In the genomic region with DNA sequence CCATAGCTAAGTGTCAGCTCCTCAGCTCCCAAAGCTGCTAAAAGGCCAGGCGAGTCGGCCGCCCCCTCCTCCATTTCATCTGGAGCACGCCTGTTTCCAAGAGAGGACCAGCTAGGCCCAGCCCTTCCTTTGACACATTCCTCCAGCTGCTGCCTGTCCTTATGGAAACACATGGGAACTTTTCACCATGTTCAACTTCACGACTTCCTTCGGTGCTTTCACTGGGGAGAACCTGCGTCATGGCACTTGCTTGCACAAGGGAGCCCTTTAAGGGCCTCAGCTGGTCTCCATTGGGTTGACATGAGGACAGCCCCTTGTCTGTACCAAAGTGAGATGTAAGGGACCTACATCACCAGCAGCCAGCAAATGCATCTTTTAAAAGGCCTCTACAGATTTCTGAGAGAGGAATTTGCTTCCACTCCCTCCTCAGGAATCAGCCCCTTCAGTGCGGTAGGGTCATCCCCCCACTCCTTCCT, we compare ENCODE assay signal across 1 cellular context.
TF ChIP-seq lines count a peak whose summit lies in the region.

No MANE protein-coding gene starts in this region.

TF ChIP-seq in HepG2, 621 proteins besides CTCF, POLR2A, EP300 and RAD21 (continued from another document):
- TF ChIP-seq, protein P1, sequence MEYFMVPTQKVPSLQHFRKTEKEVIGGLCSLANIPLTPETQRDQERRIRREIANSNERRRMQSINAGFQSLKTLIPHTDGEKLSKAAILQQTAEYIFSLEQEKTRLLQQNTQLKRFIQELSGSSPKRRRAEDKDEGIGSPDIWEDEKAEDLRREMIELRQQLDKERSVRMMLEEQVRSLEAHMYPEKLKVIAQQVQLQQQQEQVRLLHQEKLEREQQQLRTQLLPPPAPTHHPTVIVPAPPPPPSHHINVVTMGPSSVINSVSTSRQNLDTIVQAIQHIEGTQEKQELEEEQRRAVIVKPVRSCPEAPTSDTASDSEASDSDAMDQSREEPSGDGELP (IDR thresholded peaks at IDR 0.05; ENCODE audit: borderline replicate concordance, low read depth), result peak; percentile 61; the same call in 1 of the 2 replicates
- TF ChIP-seq, protein P2, sequence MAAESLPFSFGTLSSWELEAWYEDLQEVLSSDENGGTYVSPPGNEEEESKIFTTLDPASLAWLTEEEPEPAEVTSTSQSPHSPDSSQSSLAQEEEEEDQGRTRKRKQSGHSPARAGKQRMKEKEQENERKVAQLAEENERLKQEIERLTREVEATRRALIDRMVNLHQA (CRISPR knock-in tag; IDR thresholded peaks at IDR 0.05), result no peak
- TF ChIP-seq ZNF317 (CRISPR knock-in tag; IDR thresholded peaks at IDR 0.05), result no peak
- TF ChIP-seq, protein P3, sequence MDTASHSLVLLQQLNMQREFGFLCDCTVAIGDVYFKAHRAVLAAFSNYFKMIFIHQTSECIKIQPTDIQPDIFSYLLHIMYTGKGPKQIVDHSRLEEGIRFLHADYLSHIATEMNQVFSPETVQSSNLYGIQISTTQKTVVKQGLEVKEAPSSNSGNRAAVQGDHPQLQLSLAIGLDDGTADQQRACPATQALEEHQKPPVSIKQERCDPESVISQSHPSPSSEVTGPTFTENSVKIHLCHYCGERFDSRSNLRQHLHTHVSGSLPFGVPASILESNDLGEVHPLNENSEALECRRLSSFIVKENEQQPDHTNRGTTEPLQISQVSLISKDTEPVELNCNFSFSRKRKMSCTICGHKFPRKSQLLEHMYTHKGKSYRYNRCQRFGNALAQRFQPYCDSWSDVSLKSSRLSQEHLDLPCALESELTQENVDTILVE (CRISPR knock-in tag; IDR thresholded peaks at IDR 0.05), result no peak
- no peak for TF ChIP-seq STAT5B (CRISPR knock-in tag; IDR thresholded peaks at IDR 0.05)
- TF ChIP-seq, protein P4, sequence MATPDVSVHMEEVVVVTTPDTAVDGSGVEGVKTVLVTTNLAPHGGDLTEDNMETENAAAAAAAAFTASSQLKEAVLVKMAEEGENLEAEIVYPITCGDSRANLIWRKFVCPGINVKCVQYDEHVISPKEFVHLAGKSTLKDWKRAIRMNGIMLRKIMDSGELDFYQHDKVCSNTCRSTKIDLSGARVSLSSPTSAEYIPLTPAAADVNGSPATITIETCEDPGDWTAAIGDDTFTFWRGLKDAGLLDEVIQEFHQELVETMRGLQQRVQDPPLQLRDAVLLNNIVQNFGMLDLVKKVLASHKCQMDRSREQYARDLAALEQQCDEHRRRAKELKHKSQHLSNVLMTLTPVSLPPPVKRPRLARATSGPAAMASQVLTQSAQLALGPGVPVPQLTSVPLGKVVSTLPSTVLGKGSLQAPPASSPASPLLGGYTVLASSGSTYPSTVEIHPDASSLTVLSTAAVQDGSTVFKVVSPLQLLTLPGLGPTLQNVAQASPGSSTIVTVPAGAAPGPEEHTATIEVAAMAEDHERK (CRISPR knock-in tag; IDR thresholded peaks at IDR 0.05; ENCODE audit: low read depth), result no peak
- TF ChIP-seq, protein P5, sequence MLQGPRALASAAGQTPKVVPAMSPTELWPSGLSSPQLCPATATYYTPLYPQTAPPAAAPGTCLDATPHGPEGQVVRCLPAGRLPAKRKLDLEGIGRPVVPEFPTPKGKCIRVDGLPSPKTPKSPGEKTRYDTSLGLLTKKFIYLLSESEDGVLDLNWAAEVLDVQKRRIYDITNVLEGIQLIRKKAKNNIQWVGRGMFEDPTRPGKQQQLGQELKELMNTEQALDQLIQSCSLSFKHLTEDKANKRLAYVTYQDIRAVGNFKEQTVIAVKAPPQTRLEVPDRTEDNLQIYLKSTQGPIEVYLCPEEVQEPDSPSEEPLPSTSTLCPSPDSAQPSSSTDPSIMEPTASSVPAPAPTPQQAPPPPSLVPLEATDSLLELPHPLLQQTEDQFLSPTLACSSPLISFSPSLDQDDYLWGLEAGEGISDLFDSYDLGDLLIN (CRISPR knock-in tag; IDR thresholded peaks at IDR 0.05; ENCODE audit: borderline replicate concordance), result no peak
- 0 out of 2 replicates have a peak, but pooled peaks have one; percentile 0 for TF ChIP-seq ZNF343 (CRISPR knock-in tag; IDR thresholded peaks at IDR 0.05)
- no peak for TF ChIP-seq ZNF839 (CRISPR knock-in tag; IDR thresholded peaks at IDR 0.05; ENCODE audit: borderline replicate concordance)
- TF ChIP-seq, protein P6, sequence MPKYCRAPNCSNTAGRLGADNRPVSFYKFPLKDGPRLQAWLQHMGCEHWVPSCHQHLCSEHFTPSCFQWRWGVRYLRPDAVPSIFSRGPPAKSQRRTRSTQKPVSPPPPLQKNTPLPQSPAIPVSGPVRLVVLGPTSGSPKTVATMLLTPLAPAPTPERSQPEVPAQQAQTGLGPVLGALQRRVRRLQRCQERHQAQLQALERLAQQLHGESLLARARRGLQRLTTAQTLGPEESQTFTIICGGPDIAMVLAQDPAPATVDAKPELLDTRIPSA (CRISPR knock-in tag; IDR thresholded peaks at IDR 0.05; ENCODE audit: borderline replicate concordance), result no peak
- TF ChIP-seq, protein P7, sequence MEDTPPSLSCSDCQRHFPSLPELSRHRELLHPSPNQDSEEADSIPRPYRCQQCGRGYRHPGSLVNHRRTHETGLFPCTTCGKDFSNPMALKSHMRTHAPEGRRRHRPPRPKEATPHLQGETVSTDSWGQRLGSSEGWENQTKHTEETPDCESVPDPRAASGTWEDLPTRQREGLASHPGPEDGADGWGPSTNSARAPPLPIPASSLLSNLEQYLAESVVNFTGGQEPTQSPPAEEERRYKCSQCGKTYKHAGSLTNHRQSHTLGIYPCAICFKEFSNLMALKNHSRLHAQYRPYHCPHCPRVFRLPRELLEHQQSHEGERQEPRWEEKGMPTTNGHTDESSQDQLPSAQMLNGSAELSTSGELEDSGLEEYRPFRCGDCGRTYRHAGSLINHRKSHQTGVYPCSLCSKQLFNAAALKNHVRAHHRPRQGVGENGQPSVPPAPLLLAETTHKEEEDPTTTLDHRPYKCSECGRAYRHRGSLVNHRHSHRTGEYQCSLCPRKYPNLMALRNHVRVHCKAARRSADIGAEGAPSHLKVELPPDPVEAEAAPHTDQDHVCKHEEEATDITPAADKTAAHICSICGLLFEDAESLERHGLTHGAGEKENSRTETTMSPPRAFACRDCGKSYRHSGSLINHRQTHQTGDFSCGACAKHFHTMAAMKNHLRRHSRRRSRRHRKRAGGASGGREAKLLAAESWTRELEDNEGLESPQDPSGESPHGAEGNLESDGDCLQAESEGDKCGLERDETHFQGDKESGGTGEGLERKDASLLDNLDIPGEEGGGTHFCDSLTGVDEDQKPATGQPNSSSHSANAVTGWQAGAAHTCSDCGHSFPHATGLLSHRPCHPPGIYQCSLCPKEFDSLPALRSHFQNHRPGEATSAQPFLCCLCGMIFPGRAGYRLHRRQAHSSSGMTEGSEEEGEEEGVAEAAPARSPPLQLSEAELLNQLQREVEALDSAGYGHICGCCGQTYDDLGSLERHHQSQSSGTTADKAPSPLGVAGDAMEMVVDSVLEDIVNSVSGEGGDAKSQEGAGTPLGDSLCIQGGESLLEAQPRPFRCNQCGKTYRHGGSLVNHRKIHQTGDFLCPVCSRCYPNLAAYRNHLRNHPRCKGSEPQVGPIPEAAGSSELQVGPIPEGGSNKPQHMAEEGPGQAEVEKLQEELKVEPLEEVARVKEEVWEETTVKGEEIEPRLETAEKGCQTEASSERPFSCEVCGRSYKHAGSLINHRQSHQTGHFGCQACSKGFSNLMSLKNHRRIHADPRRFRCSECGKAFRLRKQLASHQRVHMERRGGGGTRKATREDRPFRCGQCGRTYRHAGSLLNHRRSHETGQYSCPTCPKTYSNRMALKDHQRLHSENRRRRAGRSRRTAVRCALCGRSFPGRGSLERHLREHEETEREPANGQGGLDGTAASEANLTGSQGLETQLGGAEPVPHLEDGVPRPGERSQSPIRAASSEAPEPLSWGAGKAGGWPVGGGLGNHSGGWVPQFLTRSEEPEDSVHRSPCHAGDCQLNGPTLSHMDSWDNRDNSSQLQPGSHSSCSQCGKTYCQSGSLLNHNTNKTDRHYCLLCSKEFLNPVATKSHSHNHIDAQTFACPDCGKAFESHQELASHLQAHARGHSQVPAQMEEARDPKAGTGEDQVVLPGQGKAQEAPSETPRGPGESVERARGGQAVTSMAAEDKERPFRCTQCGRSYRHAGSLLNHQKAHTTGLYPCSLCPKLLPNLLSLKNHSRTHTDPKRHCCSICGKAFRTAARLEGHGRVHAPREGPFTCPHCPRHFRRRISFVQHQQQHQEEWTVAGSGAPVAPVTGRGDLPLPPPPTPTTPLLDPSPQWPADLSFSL (CRISPR knock-in tag; IDR thresholded peaks at IDR 0.05), result no peak
- no peak for TF ChIP-seq NKX3-1 (CRISPR knock-in tag; IDR thresholded peaks at IDR 0.05)
- no peak for TF ChIP-seq ARID2 (CRISPR knock-in tag; IDR thresholded peaks at IDR 0.05; ENCODE audit: borderline replicate concordance)
- TF ChIP-seq, protein P8, sequence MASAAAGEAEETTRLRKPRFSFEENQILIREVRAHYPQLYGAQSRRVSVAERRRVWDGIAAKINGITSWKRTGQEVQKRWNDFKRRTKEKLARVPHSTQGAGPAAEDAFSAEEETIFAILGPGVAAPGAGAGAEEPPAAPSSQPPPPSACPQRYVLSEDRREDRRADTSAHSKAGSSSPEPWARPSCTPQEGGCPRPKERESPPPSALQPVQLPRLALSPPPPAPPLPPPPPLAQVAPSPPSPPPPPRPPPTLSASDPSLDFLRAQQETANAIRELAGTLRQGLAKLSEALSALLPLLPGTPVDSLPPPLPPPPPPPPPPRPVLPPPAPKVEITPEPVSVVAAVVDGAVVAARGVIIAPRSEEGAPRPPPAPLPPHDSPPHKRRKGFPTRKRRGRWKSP (CRISPR knock-in tag; IDR thresholded peaks at IDR 0.05), result 0 out of 2 replicates have a peak, but pooled peaks have one; percentile 3
- TF ChIP-seq PHF8 (CRISPR knock-in tag; IDR thresholded peaks at IDR 0.05), result no peak
- TF ChIP-seq ZNF790 (CRISPR knock-in tag; IDR thresholded peaks at IDR 0.05; ENCODE audit: borderline replicate concordance), result peak; percentile 46; the same call in 1 of the 2 replicates
TF ChIP-seq in HepG2: peak in this region for 13.
